1 cellular context compared by ENCODE assay signal in the genomic region with DNA sequence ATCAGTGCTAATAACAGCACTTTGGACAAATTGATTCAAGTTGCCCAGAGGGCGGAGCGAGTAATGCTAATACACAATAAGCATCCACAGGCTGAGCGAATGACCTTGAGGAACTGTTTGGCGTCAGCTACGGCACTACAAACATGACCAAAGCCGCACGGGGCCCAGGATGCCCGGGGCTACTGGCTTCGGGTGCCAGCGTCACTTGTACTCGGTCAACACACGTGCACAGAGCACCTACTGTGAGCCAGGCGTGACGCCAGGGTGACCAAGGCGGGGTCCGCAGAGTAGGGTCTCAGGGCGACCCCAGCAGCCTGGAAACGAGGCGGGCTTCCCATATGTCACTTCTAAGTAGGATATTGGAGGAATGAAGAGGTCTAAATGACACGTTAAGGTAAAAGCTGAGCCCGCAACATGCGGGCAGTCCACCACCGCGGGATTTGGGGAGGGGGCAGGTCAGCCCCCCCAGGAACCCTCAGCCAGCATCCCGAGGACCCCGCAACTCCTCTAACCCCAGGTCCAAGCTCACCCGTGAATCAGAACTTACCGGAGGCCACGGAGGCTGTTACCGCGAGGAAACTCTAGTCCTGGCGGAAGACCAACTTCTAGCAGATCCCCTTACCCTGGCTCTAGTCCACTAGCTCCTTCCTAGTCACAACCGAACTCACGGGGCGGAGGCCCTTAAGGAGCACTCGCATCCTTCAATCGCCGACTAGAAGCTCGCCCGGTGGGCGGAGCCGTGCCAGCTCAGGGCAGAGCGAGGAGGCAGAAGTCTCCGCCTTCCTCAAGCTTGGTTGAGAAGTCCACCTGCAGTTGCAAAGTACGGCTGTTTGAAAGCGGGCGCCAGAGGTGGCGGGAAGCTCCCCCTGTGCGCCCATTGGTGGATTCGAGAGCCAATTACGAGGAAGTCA.
TF ChIP-seq lines count a peak whose summit lies in the region.

A gene with protein sequence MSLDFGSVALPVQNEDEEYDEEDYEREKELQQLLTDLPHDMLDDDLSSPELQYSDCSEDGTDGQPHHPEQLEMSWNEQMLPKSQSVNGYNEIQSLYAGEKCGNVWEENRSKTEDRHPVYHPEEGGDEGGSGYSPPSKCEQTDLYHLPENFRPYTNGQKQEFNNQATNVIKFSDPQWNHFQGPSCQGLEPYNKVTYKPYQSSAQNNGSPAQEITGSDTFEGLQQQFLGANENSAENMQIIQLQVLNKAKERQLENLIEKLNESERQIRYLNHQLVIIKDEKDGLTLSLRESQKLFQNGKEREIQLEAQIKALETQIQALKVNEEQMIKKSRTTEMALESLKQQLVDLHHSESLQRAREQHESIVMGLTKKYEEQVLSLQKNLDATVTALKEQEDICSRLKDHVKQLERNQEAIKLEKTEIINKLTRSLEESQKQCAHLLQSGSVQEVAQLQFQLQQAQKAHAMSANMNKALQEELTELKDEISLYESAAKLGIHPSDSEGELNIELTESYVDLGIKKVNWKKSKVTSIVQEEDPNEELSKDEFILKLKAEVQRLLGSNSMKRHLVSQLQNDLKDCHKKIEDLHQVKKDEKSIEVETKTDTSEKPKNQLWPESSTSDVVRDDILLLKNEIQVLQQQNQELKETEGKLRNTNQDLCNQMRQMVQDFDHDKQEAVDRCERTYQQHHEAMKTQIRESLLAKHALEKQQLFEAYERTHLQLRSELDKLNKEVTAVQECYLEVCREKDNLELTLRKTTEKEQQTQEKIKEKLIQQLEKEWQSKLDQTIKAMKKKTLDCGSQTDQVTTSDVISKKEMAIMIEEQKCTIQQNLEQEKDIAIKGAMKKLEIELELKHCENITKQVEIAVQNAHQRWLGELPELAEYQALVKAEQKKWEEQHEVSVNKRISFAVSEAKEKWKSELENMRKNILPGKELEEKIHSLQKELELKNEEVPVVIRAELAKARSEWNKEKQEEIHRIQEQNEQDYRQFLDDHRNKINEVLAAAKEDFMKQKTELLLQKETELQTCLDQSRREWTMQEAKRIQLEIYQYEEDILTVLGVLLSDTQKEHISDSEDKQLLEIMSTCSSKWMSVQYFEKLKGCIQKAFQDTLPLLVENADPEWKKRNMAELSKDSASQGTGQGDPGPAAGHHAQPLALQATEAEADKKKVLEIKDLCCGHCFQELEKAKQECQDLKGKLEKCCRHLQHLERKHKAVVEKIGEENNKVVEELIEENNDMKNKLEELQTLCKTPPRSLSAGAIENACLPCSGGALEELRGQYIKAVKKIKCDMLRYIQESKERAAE (N-terminal part only) (minus strand): TSS at position 656 of the 911 bp plus-strand sequence. CDS start 5,420 bp downstream, outside the sequence.

TF ChIP-seq in HepG2, 621 proteins besides CTCF, POLR2A, EP300 and RAD21 (continued from another document and continues in another):
- TF ChIP-seq GABPA (IDR thresholded peaks at IDR 0.05; ENCODE audit: low read depth, low read length) (peak; percentile 30; the same call in 1 of the 2 replicates), GABPA (CRISPR knock-in tag; IDR thresholded peaks at IDR 0.05; ENCODE audit: low read depth) (peak; percentile 75; the same call in 1 of the 2 replicates), RBM39 (IDR thresholded peaks at IDR 0.05; ENCODE audit: low read depth, low read length, poor library complexity, severe bottlenecking) (no peak), ZNF251 (CRISPR knock-in tag; IDR thresholded peaks at IDR 0.05) (no peak), TARDBP (CRISPR knock-in tag; IDR thresholded peaks at IDR 0.05) (0 out of 2 replicates have a peak, but pooled peaks have one; percentile 14), ZNF563 (CRISPR knock-in tag; IDR thresholded peaks at IDR 0.05) (no peak), BORCS8-MEF2B (CRISPR knock-in tag; IDR thresholded peaks at IDR 0.05) (peak; percentile 91), MBD4 (IDR thresholded peaks at IDR 0.05; ENCODE audit: borderline replicate concordance, low read length) (no peak), ZNF749 (CRISPR knock-in tag; IDR thresholded peaks at IDR 0.05; ENCODE audit: borderline replicate concordance) (no peak), CREM (IDR thresholded peaks at IDR 0.05) (peak; percentile 71), CREM (CRISPR knock-in tag; IDR thresholded peaks at IDR 0.05) (no peak), TCF7 (IDR thresholded peaks at IDR 0.05; ENCODE audit: low read depth) (no peak), KDM2A (CRISPR knock-in tag; IDR thresholded peaks at IDR 0.05; ENCODE audit: borderline replicate concordance, low read depth) (peak; percentile 55), TBP (CRISPR knock-in tag; IDR thresholded peaks at IDR 0.05) (no peak), KMT2B (CRISPR knock-in tag; IDR thresholded peaks at IDR 0.05) (peak; percentile 81), TEAD2 (CRISPR knock-in tag; IDR thresholded peaks at IDR 0.05) (no peak), ELF3 (CRISPR knock-in tag; IDR thresholded peaks at IDR 0.05) (peak; percentile 57), ZNF660 (CRISPR knock-in tag; IDR thresholded peaks at IDR 0.05; ENCODE audit: borderline replicate concordance, low read depth) (no peak), FOXA1 (IDR thresholded peaks at IDR 0.05) (no peak), FOXA1 (CRISPR knock-in tag; IDR thresholded peaks at IDR 0.05) (no peak), ZNF839 (CRISPR knock-in tag; IDR thresholded peaks at IDR 0.05; ENCODE audit: borderline replicate concordance) (no peak)
- TF ChIP-seq, protein P1, sequence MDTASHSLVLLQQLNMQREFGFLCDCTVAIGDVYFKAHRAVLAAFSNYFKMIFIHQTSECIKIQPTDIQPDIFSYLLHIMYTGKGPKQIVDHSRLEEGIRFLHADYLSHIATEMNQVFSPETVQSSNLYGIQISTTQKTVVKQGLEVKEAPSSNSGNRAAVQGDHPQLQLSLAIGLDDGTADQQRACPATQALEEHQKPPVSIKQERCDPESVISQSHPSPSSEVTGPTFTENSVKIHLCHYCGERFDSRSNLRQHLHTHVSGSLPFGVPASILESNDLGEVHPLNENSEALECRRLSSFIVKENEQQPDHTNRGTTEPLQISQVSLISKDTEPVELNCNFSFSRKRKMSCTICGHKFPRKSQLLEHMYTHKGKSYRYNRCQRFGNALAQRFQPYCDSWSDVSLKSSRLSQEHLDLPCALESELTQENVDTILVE (CRISPR knock-in tag; IDR thresholded peaks at IDR 0.05) = 0 out of 2 replicates have a peak, but pooled peaks have one; percentile 23
- TF ChIP-seq, protein P2, sequence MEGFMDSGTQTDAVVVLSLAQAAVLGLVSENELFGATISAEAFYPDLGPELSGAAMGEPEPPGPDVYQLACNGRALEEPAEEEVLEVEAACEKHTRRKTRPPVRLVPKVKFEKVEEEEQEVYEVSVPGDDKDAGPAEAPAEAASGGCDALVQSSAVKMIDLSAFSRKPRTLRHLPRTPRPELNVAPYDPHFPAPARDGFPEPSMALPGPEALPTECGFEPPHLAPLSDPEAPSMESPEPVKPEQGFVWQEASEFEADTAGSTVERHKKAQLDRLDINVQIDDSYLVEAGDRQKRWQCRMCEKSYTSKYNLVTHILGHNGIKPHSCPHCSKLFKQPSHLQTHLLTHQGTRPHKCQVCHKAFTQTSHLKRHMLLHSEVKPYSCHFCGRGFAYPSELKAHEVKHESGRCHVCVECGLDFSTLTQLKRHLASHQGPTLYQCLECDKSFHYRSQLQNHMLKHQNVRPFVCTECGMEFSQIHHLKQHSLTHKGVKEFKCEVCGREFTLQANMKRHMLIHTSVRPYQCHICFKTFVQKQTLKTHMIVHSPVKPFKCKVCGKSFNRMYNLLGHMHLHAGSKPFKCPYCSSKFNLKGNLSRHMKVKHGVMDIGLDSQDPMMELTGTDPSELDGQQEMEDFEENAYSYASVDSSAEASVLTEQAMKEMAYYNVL (CRISPR knock-in tag; IDR thresholded peaks at IDR 0.05; ENCODE audit: borderline replicate concordance) = no peak
- TF ChIP-seq, protein P3, sequence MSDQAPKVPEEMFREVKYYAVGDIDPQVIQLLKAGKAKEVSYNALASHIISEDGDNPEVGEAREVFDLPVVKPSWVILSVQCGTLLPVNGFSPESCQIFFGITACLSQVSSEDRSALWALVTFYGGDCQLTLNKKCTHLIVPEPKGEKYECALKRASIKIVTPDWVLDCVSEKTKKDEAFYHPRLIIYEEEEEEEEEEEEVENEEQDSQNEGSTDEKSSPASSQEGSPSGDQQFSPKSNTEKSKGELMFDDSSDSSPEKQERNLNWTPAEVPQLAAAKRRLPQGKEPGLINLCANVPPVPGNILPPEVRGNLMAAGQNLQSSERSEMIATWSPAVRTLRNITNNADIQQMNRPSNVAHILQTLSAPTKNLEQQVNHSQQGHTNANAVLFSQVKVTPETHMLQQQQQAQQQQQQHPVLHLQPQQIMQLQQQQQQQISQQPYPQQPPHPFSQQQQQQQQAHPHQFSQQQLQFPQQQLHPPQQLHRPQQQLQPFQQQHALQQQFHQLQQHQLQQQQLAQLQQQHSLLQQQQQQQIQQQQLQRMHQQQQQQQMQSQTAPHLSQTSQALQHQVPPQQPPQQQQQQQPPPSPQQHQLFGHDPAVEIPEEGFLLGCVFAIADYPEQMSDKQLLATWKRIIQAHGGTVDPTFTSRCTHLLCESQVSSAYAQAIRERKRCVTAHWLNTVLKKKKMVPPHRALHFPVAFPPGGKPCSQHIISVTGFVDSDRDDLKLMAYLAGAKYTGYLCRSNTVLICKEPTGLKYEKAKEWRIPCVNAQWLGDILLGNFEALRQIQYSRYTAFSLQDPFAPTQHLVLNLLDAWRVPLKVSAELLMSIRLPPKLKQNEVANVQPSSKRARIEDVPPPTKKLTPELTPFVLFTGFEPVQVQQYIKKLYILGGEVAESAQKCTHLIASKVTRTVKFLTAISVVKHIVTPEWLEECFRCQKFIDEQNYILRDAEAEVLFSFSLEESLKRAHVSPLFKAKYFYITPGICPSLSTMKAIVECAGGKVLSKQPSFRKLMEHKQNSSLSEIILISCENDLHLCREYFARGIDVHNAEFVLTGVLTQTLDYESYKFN (CRISPR knock-in tag; conservative IDR thresholded peaks at IDR 0.05) = peak; percentile 22; the same call in 1 of the 2 replicates
- TF ChIP-seq, protein P4, sequence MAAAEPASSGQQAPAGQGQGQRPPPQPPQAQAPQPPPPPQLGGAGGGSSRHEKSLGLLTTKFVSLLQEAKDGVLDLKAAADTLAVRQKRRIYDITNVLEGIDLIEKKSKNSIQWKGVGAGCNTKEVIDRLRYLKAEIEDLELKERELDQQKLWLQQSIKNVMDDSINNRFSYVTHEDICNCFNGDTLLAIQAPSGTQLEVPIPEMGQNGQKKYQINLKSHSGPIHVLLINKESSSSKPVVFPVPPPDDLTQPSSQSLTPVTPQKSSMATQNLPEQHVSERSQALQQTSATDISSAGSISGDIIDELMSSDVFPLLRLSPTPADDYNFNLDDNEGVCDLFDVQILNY (CRISPR knock-in tag; conservative IDR thresholded peaks at IDR 0.05) = peak; percentile 98
- TF ChIP-seq, protein P5, sequence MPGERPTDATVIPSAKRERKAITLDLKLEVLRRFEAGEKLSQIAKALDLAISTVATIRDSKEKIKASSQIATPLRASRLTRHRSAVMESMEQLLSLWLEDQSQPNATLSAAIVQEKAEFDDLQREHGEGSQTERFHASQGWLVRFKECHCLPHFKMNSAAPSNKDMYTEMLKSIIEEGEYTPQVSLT (CRISPR knock-in tag; IDR thresholded peaks at IDR 0.05; ENCODE audit: borderline replicate concordance, low read depth) = no peak
- TF ChIP-seq, protein P6, sequence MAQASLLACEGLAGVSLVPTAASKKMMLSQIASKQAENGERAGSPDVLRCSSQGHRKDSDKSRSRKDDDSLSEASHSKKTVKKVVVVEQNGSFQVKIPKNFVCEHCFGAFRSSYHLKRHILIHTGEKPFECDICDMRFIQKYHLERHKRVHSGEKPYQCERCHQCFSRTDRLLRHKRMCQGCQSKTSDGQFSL (CRISPR knock-in tag; IDR thresholded peaks at IDR 0.05) = peak; percentile 78; the same call in 1 of the 2 replicates
- TF ChIP-seq, protein P7, sequence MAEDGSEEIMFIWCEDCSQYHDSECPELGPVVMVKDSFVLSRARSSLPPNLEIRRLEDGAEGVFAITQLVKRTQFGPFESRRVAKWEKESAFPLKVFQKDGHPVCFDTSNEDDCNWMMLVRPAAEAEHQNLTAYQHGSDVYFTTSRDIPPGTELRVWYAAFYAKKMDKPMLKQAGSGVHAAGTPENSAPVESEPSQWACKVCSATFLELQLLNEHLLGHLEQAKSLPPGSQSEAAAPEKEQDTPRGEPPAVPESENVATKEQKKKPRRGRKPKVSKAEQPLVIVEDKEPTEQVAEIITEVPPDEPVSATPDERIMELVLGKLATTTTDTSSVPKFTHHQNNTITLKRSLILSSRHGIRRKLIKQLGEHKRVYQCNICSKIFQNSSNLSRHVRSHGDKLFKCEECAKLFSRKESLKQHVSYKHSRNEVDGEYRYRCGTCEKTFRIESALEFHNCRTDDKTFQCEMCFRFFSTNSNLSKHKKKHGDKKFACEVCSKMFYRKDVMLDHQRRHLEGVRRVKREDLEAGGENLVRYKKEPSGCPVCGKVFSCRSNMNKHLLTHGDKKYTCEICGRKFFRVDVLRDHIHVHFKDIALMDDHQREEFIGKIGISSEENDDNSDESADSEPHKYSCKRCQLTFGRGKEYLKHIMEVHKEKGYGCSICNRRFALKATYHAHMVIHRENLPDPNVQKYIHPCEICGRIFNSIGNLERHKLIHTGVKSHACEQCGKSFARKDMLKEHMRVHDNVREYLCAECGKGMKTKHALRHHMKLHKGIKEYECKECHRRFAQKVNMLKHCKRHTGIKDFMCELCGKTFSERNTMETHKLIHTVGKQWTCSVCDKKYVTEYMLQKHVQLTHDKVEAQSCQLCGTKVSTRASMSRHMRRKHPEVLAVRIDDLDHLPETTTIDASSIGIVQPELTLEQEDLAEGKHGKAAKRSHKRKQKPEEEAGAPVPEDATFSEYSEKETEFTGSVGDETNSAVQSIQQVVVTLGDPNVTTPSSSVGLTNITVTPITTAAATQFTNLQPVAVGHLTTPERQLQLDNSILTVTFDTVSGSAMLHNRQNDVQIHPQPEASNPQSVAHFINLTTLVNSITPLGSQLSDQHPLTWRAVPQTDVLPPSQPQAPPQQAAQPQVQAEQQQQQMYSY (CRISPR knock-in tag; IDR thresholded peaks at IDR 0.05) = no peak
- TF ChIP-seq, protein P8, sequence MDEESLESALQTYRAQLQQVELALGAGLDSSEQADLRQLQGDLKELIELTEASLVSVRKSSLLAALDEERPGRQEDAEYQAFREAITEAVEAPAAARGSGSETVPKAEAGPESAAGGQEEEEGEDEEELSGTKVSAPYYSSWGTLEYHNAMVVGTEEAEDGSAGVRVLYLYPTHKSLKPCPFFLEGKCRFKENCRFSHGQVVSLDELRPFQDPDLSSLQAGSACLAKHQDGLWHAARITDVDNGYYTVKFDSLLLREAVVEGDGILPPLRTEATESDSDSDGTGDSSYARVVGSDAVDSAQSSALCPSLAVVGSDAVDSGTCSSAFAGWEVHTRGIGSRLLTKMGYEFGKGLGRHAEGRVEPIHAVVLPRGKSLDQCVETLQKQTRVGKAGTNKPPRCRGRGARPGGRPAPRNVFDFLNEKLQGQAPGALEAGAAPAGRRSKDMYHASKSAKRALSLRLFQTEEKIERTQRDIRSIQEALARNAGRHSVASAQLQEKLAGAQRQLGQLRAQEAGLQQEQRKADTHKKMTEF (CRISPR knock-in tag; IDR thresholded peaks at IDR 0.05) = 0 out of 2 replicates have a peak, but pooled peaks have one; percentile 39
- TF ChIP-seq, protein P9, sequence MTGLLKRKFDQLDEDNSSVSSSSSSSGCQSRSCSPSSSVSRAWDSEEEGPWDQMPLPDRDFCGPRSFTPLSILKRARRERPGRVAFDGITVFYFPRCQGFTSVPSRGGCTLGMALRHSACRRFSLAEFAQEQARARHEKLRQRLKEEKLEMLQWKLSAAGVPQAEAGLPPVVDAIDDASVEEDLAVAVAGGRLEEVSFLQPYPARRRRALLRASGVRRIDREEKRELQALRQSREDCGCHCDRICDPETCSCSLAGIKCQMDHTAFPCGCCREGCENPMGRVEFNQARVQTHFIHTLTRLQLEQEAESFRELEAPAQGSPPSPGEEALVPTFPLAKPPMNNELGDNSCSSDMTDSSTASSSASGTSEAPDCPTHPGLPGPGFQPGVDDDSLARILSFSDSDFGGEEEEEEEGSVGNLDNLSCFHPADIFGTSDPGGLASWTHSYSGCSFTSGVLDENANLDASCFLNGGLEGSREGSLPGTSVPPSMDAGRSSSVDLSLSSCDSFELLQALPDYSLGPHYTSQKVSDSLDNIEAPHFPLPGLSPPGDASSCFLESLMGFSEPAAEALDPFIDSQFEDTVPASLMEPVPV (CRISPR knock-in tag; IDR thresholded peaks at IDR 0.05) = no peak
